In genomic region chr7:23470290-23471089, GRCh38 we compare ENCODE assay signal across 8 cellular contexts. TPM values are rescaled to one million over a fixed set of nuclear protein-coding genes. Genes with fewer than 3 reads are reported as not detected.
DNase-seq lines count a peak whose midpoint lies in the region; ATAC-seq, FAIRE-seq and TF ChIP-seq lines count a peak whose summit lies in the region.

Gene IGF2BP3, minus strand, starts transcription at chr7:23470491. Its CDS starts 381 bp downstream, at chr7:23470110.

- peaks cover 52% of the 10 kb centered on the region for H3K4me1 Mint-ChIP-seq in chondrocyte (ENCODE audit: low read depth)

- peak within 1 kb of the TSS; percentile 89 for H3K4me2 ChIP-seq in A549

- peaks cover 24% of the 10 kb centered on the region for H3K4me1 ChIP-seq in A549
- peaks cover 56% of the 10 kb centered on the region for H3K4me1 ChIP-seq in mononuclear cell (ENCODE audit: insufficient read depth, low read length)

- CTCF ChIA-PET in A549 (lab: Yijun Ruan, JAX) = interaction anchor here (0.9 to 1.4 kb wide), 6 partner anchors 40 to 194 kb away, joined by 3 to 8 read pairs (median 4); no protein-coding TSS in a partner anchor

- under 1% methylated on average over 31 of the region's 33 CpGs for WGBS in A549 (ENCODE audit: missing lambda C conversion rate)

- TF ChIP-seq EP300 in A549 (IDR thresholded peaks at IDR 0.05) = no peak

- H3K27me3 ChIP-seq in MG63 (no peaks in the 10 kb centered on the region), mononuclear cell (ENCODE audit: insufficient read depth, low read length) (peaks cover 92% of the 10 kb centered on the region)

- H3K36me3 Mint-ChIP-seq in chondrocyte (ENCODE audit: low read depth) = no peaks in the 10 kb centered on the region

- peaks cover 28% of the 10 kb centered on the region for H3K36me3 ChIP-seq in MG63

- no peak for FAIRE-seq in A549 (lab: Jason Lieb, UNC)
- no peak for FAIRE-seq in D721Med (lab: Jason Lieb, UNC)

- POLR2A ChIA-PET in A549 (lab: Yijun Ruan, JAX) = interaction anchor here (1.0 to 1.6 kb wide), 3 partner anchors 46 to 197 kb away, joined by 3 to 5 read pairs (median 3); no protein-coding TSS in a partner anchor

- H3K27me3 Mint-ChIP-seq in chondrocyte (ENCODE audit: low read depth) = no peaks in the 10 kb centered on the region

- no peaks in the 10 kb centered on the region for H3K9me3 Mint-ChIP-seq in chondrocyte (ENCODE audit: low read depth)

- H3K27ac ChIP-seq in A549 = peak within 1 kb of the TSS; percentile 97 to 99

- no peak for TF ChIP-seq CTCF in A549 (IDR thresholded peaks at IDR 0.05)
- no peak for TF ChIP-seq CTCF in GM12865 (IDR thresholded peaks at IDR 0.05; ENCODE audit: insufficient read depth, low read depth, low read length, missing control alignments)
- TF ChIP-seq CTCF in chondrocyte (IDR thresholded peaks at IDR 0.05) = no peak
- TF ChIP-seq CTCF in D721Med (IDR thresholded peaks at IDR 0.05; ENCODE audit: insufficient read depth, missing control alignments) = no peak

- H3K27ac Mint-ChIP-seq in chondrocyte (ENCODE audit: unreplicated experiment) = peak within 1 kb of the TSS; percentile 99

- peak; percentile 35 to 38 for ATAC-seq in A549
- no peak for ATAC-seq in HG03039 (IDR thresholded peaks at IDR 0.05; ENCODE audit: unreplicated experiment)

- TF ChIP-seq RAD21 in A549 (conservative IDR thresholded peaks at IDR 0.05 in 1 of 2, IDR thresholded peaks at IDR 0.05 in 1 of 2) = no peak

- DNase-seq in A549 (ENCODE audit: low read depth in 1 of 2, low spot score in 1 of 2) (peak; percentile 76 to 98), GM12865 (ENCODE audit: low read depth) (peak; percentile 96), MG63 (peak; percentile 98), SIG-M5 treated with dmso at 0.1 percent for 504 hours (lab: John Stamatoyannopoulos, UW; ENCODE audit: unreplicated experiment) (peak; percentile 99), chondrocyte (ENCODE audit: low spot score) (no peak), D721Med (ENCODE audit: insufficient read length, low spot score) (no peak)

- H3K4me3 ChIP-seq in A549 = peak within 1 kb of the TSS; percentile 80
- peak within 1 kb of the TSS; percentile 98 for H3K4me3 ChIP-seq in GM12865 (ENCODE audit: low read depth, low read length)
- H3K4me3 ChIP-seq in MG63 = peak within 1 kb of the TSS; percentile 65
- no peak within 1 kb of the TSS for H3K4me3 ChIP-seq in mononuclear cell (ENCODE audit: low read length)

- no peaks in the 10 kb centered on the region for H3K9me3 ChIP-seq in A549
- H3K9me3 ChIP-seq in MG63 = no peaks in the 10 kb centered on the region
- no peaks in the 10 kb centered on the region for H3K9me3 ChIP-seq in mononuclear cell (ENCODE audit: low read depth, low read length)

- H3K4me3 Mint-ChIP-seq in chondrocyte (ENCODE audit: unreplicated experiment) = peak within 1 kb of the TSS; percentile 94

- TF ChIP-seq POLR2A in A549 (IDR thresholded peaks at IDR 0.05; ENCODE audit: low read length) = peak; percentile 34; the same call in 1 of the 2 replicates

TF ChIP-seq in A549, 52 proteins besides CTCF, POLR2A, EP300 and RAD21:
- TF ChIP-seq MYC (IDR thresholded peaks at IDR 0.05; ENCODE audit: borderline replicate concordance, low read length) (peak; percentile 93), BCL3 (IDR thresholded peaks at IDR 0.05) (peak; percentile 49; the same call in 2 of the 3 replicates), USF2 (IDR thresholded peaks at IDR 0.05) (peak; percentile 93), BHLHE40 (IDR thresholded peaks at IDR 0.05; ENCODE audit: low read depth, low read length) (peak; percentile 95), MAZ (IDR thresholded peaks at IDR 0.05; ENCODE audit: borderline replicate concordance, low read depth, low read length) (0 out of 2 replicates have a peak, but pooled peaks have one; percentile 94), E2F6 (IDR thresholded peaks at IDR 0.05; ENCODE audit: borderline replicate concordance, low read depth) (peak; percentile 58; the same call in 1 of the 2 replicates), FOSB (CRISPR knock-in tag; IDR thresholded peaks at IDR 0.05) (no peak), CBX8 (IDR thresholded peaks at IDR 0.05) (no peak), MAX (IDR thresholded peaks at IDR 0.05) (peak; percentile 91), JUN (IDR thresholded peaks at IDR 0.05) (peak in 1 of 2 experiments; percentile 52; a peak in 1 of 5 replicates), CBX2 (IDR thresholded peaks at IDR 0.05; ENCODE audit: borderline replicate concordance, low read depth) (no peak), TP53 (CRISPR knock-in tag; IDR thresholded peaks at IDR 0.05) (0 out of 2 replicates have a peak, but pooled peaks have one; percentile 50), POLR2AphosphoS2 (conservative IDR thresholded peaks at IDR 0.05; ENCODE audit: low read length) (no peak), PBX3 (IDR thresholded peaks at IDR 0.05) (peak; percentile 76), CHD2 (IDR thresholded peaks at IDR 0.05; ENCODE audit: low read length, partially characterized antibody) (peak; percentile 37), HOXB13 (CRISPR knock-in tag; IDR thresholded peaks at IDR 0.05; ENCODE audit: low read depth) (0 out of 2 replicates have a peak, but pooled peaks have one; percentile 72), RCOR1 (IDR thresholded peaks at IDR 0.05; ENCODE audit: low read depth, low read length) (no peak), NPAS2 (CRISPR knock-in tag; IDR thresholded peaks at IDR 0.05; ENCODE audit: borderline replicate concordance) (no peak), JUNB (IDR thresholded peaks at IDR 0.05) (no peak)

RNA-seq across cellular contexts. Expression of gene IGF2BP3, which starts in this region (rescaled TPM):
- 47.2 and 62.0 TPM in 2 replicates for polyA plus RNA-seq in A549 (2011; rRNA removed)
- 12.0 and 12.1 TPM in 2 replicates for polyA plus RNA-seq in A549 (2012; cell fraction: cytosol; rRNA removed)
- polyA plus RNA-seq in A549 (2012; cell fraction: nucleus; rRNA removed) = 27.3 and 36.5 TPM in 2 replicates
- 26.7 to 30.4 TPM (median 30.1 TPM) in 3 replicates for polyA plus RNA-seq in A549 (2017; fragmentation: RNase III; extraction: RNeasy Plus Mini Kit Qiagen cat#74134 plus additional on column Dnase treatment)
- polyA minus RNA-seq in A549 (2011; rRNA and poly(A)+ RNA removed) = 50.5 and 51.7 TPM in 2 replicates
- 51.8 and 80.7 TPM in 2 replicates for total RNA-seq in MG63 (2014; rRNA removed; shearing (Covaris generic); ENCODE audit: low replicate concordance)
- total RNA-seq in chondrocyte = 47.9 to 55.4 TPM (median 53.0 TPM) in 3 replicates
- 13.7 TPM for total RNA-seq in mononuclear cell

Comparison
In these comparisons a context has a peak if more than half of its experiments do, and no peak if none do; other contexts are left out.
1. DNase-seq: peak in A549 (2 of 2), GM12865 (single experiment), MG63 (single experiment) and SIG-M5 treated with dmso at 0.1 percent for 504 hours (single experiment); none in chondrocyte (single experiment) and D721Med (single experiment).